8 cellular contexts compared by ENCODE assay signal in the genomic region with DNA sequence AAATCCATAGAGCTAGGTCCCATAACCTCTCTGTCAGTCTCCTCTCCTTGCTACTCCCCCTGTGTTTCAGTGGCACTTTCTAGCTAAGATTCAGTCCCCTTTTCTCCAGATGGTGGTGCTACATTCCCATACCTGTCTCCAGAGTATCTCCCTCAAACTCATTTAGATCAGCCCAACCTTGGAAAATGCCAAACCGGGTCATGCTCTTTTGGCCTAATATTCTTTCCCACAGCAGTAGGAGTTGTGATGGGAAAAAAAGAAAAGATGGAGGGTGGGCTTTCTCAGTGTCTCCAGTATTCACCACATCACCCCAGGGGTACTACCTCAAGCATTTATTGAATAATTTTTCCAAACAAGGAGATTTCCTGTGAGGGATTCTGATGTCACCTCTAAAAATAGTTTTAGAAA. TPM values are rescaled to one million over a fixed set of nuclear protein-coding genes. Genes with fewer than 3 reads are reported as not detected.
A peak's percentile ranks its signal among the peaks of the same experiment; 100 is the strongest.
DNase-seq lines count a peak whose midpoint lies in the region; FAIRE-seq and TF ChIP-seq lines count a peak whose summit lies in the region.

No MANE protein-coding gene starts in this region.

- H3K27me3 ChIP-seq in BLaER1 treated with 17β-estradiol and CSF1 and Interleukin-3, amounts not matched to agents 10 nM and 100 nM: no peaks in the 10 kb centered on the region

- no peaks in the 10 kb centered on the region for H3K36me3 Mint-ChIP-seq in activated CD4-positive, alpha-beta memory T cell treated with anti-CD3 and anti-CD28 coated beads for 36 hours

- POLR2A ChIA-PET in activated CD4-positive, alpha-beta memory T cell treated with anti-CD3 and anti-CD28 coated beads for 36 hours (lab: Charles Lee): interaction anchor here (4.1 kb wide), 1 partner anchor 40 kb away, joined by 24 read pairs; the partner anchor contains the start of gene ARHGEF2

- H3K4me2 ChIP-seq in BLaER1 treated with 17β-estradiol and CSF1 and Interleukin-3, amounts not matched to agents 10 nM and 100 nM: peak overlapping the region in 9 of 11 experiments; percentile 1 to 95 (median 85); a peak in 13 of 22 replicates

- peak overlapping the region; percentile 30 for H3K27ac Mint-ChIP-seq in activated CD4-positive, alpha-beta memory T cell treated with anti-CD3 and anti-CD28 coated beads for 36 hours

- H4K20me1 ChIP-seq in BLaER1 treated with 17β-estradiol and CSF1 and Interleukin-3, amounts not matched to agents 10 nM and 100 nM: peaks cover 0 to 20% (median 6%) of the 10 kb centered on the region in 11 experiments; a peak in 15 of 22 replicates

- no peaks in the 10 kb centered on the region for H3K9me3 ChIP-seq in BLaER1 treated with 17β-estradiol and CSF1 and Interleukin-3, amounts not matched to agents 10 nM and 100 nM (replicated peaks in 1 of 11)

- CTCF ChIA-PET in activated CD4-positive, alpha-beta memory T cell treated with anti-CD3 and anti-CD28 coated beads for 36 hours (lab: Charles Lee): interaction anchor here (0.5 to 5.6 kb wide), 23 partner anchors 8 to 128 kb away, joined by 3 to 92 read pairs (median 5); partner anchors contain the start of gene ARHGEF2

- H3K4me1 Mint-ChIP-seq in activated CD4-positive, alpha-beta memory T cell treated with anti-CD3 and anti-CD28 coated beads for 36 hours (ENCODE audit: low read depth): peaks cover 42% of the 10 kb centered on the region

- H3K27ac ChIP-seq in BLaER1 treated with 17β-estradiol and CSF1 and Interleukin-3, amounts not matched to agents 10 nM and 100 nM: no peak overlapping the region

- peaks cover under 1 to 6% (median 4%) of the 10 kb centered on the region in 11 experiments; a peak in 19 of 22 replicates for H3K36me3 ChIP-seq in BLaER1 treated with 17β-estradiol and CSF1 and Interleukin-3, amounts not matched to agents 10 nM and 100 nM

- H3K4me1 ChIP-seq in BLaER1 treated with 17β-estradiol and CSF1 and Interleukin-3, amounts not matched to agents 10 nM and 100 nM: peaks cover 55 to 67% (median 61%) of the 10 kb centered on the region in 10 experiments

- DNase-seq in GM12891 (ENCODE audit: insufficient read length, low spot score) (no peak), NCI-H2196 (lab: John Stamatoyannopoulos, UW; ENCODE audit: unreplicated experiment) (peak; percentile 66), globus pallidus (ENCODE audit: low spot score) (peak; percentile 74), pulmonary artery endothelial cell (ENCODE audit: low read depth, low spot score) (peak; percentile 36), cortex of kidney (lab: John Stamatoyannopoulos, UW) (no peak)
- DNase-seq in activated CD4-positive, alpha-beta memory T cell treated with anti-CD3 and anti-CD28 coated beads for 36 hours: peak; percentile 39
- no peak for DNase-seq in stimulated activated naive CD4-positive, alpha-beta T cell treated with Interleukin-2 at 50 U/mL for 16 hours (lab: John Stamatoyannopoulos, UW)

- no peak overlapping the region for H3K4me3 ChIP-seq in BLaER1 treated with 17β-estradiol and CSF1 and Interleukin-3, amounts not matched to agents 10 nM and 100 nM

- H3K9me3 Mint-ChIP-seq in activated CD4-positive, alpha-beta memory T cell treated with anti-CD3 and anti-CD28 coated beads for 36 hours: no peaks in the 10 kb centered on the region

- no peak overlapping the region for H3K9ac ChIP-seq in BLaER1 treated with 17β-estradiol and CSF1 and Interleukin-3, amounts not matched to agents 10 nM and 100 nM

- FAIRE-seq in GM12891 (lab: Jason Lieb, UNC): peak; percentile 78

- peak overlapping the region; percentile 0 for H3K4me3 Mint-ChIP-seq in activated CD4-positive, alpha-beta memory T cell treated with anti-CD3 and anti-CD28 coated beads for 36 hours

- no peak for TF ChIP-seq POLR2A in GM12891 (IDR thresholded peaks at IDR 0.05; ENCODE audit: low read depth, low read length)

- intact Hi-C loops in activated CD4-positive, alpha-beta memory T cell treated with anti-CD3 and anti-CD28 coated beads for 36 hours (cut with micrococcal nuclease): loop anchor here (1.0 kb wide), 3 partner anchors 8 to 128 kb away; no protein-coding TSS in a partner anchor

- no peaks in the 10 kb centered on the region for H3K27me3 Mint-ChIP-seq in activated CD4-positive, alpha-beta memory T cell treated with anti-CD3 and anti-CD28 coated beads for 36 hours

TF ChIP-seq in GM12891, 5 proteins besides CTCF, POLR2A, EP300 and RAD21:
- TF ChIP-seq POLR2AphosphoS5 (IDR thresholded peaks at IDR 0.05; ENCODE audit: low read depth, low read length): no peak
- no peak for TF ChIP-seq POU2F2 (IDR thresholded peaks at IDR 0.05; ENCODE audit: low read depth, low read length)
- TF ChIP-seq TAF1 (IDR thresholded peaks at IDR 0.05; ENCODE audit: low read depth, low read length): no peak
- no peak for TF ChIP-seq SPI1 (IDR thresholded peaks at IDR 0.05; ENCODE audit: low read depth, low read length)
- no peak for TF ChIP-seq PAX5 (IDR thresholded peaks at IDR 0.05; ENCODE audit: insufficient read depth, low read length, severe bottlenecking)

RNA-seq across cellular contexts. Expression of gene RXFP4, which starts 3.2 kb away (rescaled TPM):
- polyA plus RNA-seq in GM12891 (2012; ENCODE audit: low read depth, missing spikeins): not detected
- not detected for total RNA-seq in activated CD4-positive, alpha-beta memory T cell treated with anti-CD3 and anti-CD28 coated beads for 36 hours
- 0.14 TPM in 1 of 2 replicates, not detected in the other for total RNA-seq in pulmonary artery endothelial cell

RNA-seq across cellular contexts. Expression of gene KHDC4, which starts 4.0 kb away (rescaled TPM):
- polyA plus RNA-seq in GM12891 (2012; ENCODE audit: low read depth, missing spikeins): 27.8 TPM
- 10 to 100 TPM; 66.1 to 70.2 TPM for total RNA-seq in activated CD4-positive, alpha-beta memory T cell treated with anti-CD3 and anti-CD28 coated beads for 36 hours
- 23.7 and 35.6 TPM in 2 replicates for total RNA-seq in pulmonary artery endothelial cell

RNA-seq across cellular contexts. Expression of gene RIT1, which starts 27.1 kb away (rescaled TPM):
- 19.1 TPM for polyA plus RNA-seq in GM12891 (2012; ENCODE audit: low read depth, missing spikeins)
- 10 to 100 TPM; 19.1 to 21.1 TPM for total RNA-seq in activated CD4-positive, alpha-beta memory T cell treated with anti-CD3 and anti-CD28 coated beads for 36 hours
- total RNA-seq in pulmonary artery endothelial cell: 37.7 and 49.3 TPM in 2 replicates

RNA-seq across cellular contexts. Expression of gene ARHGEF2, which starts 40.1 kb away (rescaled TPM):
- 45.2 TPM for polyA plus RNA-seq in GM12891 (2012; ENCODE audit: low read depth, missing spikeins)
- 100 to 1,000 TPM; 165 to 174 TPM for total RNA-seq in activated CD4-positive, alpha-beta memory T cell treated with anti-CD3 and anti-CD28 coated beads for 36 hours
- total RNA-seq in pulmonary artery endothelial cell: 71.3 and 107 TPM in 2 replicates

Comparison
In these comparisons a context has a peak if more than half of its experiments do, and no peak if none do; other contexts are left out.
1. DNase-seq: peak in NCI-H2196 (single experiment), activated CD4-positive, alpha-beta memory T cell treated with anti-CD3 and anti-CD28 coated beads for 36 hours (single experiment), globus pallidus (single experiment) and pulmonary artery endothelial cell (single experiment); none in GM12891 (single experiment), cortex of kidney (single experiment) and stimulated activated naive CD4-positive, alpha-beta T cell treated with Interleukin-2 at 50 U/mL for 16 hours (single experiment).